13 cellular contexts compared by ENCODE assay signal in genomic region chr20:21322921-21323321, GRCh38. TPM values are rescaled to one million over a fixed set of nuclear protein-coding genes. Genes with fewer than 3 reads are reported as not detected.
DNase-seq lines count a peak whose midpoint lies in the region; ATAC-seq and TF ChIP-seq lines count a peak whose summit lies in the region.
"Had no signal": no experiment of that assay in that cellular context is flagged by ENCODE, and none has a peak within 500 bp of the region (broad histone marks: within the 10 kb centered on the region; RNA-seq: fewer than 3 reads in every experiment).

No MANE protein-coding gene starts in this region.

- no peaks in the 10 kb centered on the region for H3K27me3 Mint-ChIP-seq in natural killer cell (ENCODE audit: low read depth in 2 of 2)

- H3K27me3 ChIP-seq in MG63 (no peaks in the 10 kb centered on the region), mammary epithelial cell (ENCODE audit: insufficient read depth, low read length) (no peaks in the 10 kb centered on the region), lower lobe of right lung (ENCODE audit: low read depth) (no peaks in the 10 kb centered on the region)
- H3K27me3 ChIP-seq: cardiac muscle cell, esophagus squamous epithelium, right lobe of liver had no signal

- no TSS peak for BruUV-seq in mammary epithelial cell (replicated peaks; lab: Mats Ljungman, UMichigan)

- in situ Hi-C loops in mammary epithelial cell (cut with MboI; ENCODE audit: low sequenced_read_pairs in 2 of 2): loop anchor here in 1 of 2 donors (25.0 kb wide), 1 partner anchor 1286 kb away; no protein-coding TSS in a partner anchor

- H3K4me1 ChIP-seq in mammary epithelial cell (ENCODE audit: insufficient read depth, low read length): peaks cover 17% of the 10 kb centered on the region
- peaks cover 51% of the 10 kb centered on the region for H3K4me1 ChIP-seq in lower lobe of right lung

- dilution Hi-C loops in mammary epithelial cell (cut with HindIII; ENCODE audit: low sequenced_read_pairs): no loop called here

- intact Hi-C loops in mammary epithelial cell (cut with micrococcal nuclease): loop anchor here (1.0 kb wide), 1 partner anchor 8 kb away; no protein-coding TSS in a partner anchor
- intact Hi-C loops in natural killer cell (cut with micrococcal nuclease): no loop called here
- intact Hi-C loops in lower lobe of right lung (cut with DNase I): no loop called here

- peaks cover 72% of the 10 kb centered on the region in 2 donors for H3K4me1 Mint-ChIP-seq in natural killer cell

- peaks cover 11% of the 10 kb centered on the region for H4K20me1 ChIP-seq in mammary epithelial cell (ENCODE audit: insufficient read depth, low read length)

- H3K9me3 ChIP-seq in MG63: no peaks in the 10 kb centered on the region; the same call in 1 of the 2 replicates
- H3K9me3 ChIP-seq in mammary epithelial cell (replicated peaks; ENCODE audit: insufficient read depth, low read length): no peaks in the 10 kb centered on the region
- H3K9me3 ChIP-seq in lower lobe of right lung: peaks cover 23% of the 10 kb centered on the region
- H3K9me3 ChIP-seq: right lobe of liver had no signal

- H3K4me3 ChIP-seq in MG63 (no peak overlapping the region), mammary epithelial cell (replicated peaks in 1 of 3; ENCODE audit: insufficient read depth in 1 of 3, low read depth in 2 of 3, low read length in 3 of 3) (no peak overlapping the region), lower lobe of right lung (no peak overlapping the region)
- H3K4me3 ChIP-seq: cardiac muscle cell, esophagus squamous epithelium, GM12878, right lobe of liver had no signal

- H3K9me3 Mint-ChIP-seq in natural killer cell: no peaks in the 10 kb centered on the region

- no peaks in the 10 kb centered on the region for H3K36me3 Mint-ChIP-seq in natural killer cell

- peak in 2 of 3 donors; percentile 18 to 45 for ATAC-seq in natural killer cell
- ATAC-seq in GM18873 (IDR thresholded peaks at IDR 0.05; ENCODE audit: low FRiP score, unreplicated experiment): no peak
- ATAC-seq in lower lobe of right lung: no peak
- ATAC-seq: GM12878 had no signal

- WGBS in mammary epithelial cell (ENCODE audit: low coverage, missing lambda C conversion rate): 100% methylated on average over 3 of the region's 3 CpGs

- H3K27ac ChIP-seq in mammary epithelial cell (ENCODE audit: insufficient read depth, low read depth, low read length) (peak overlapping the region; percentile 40), lower lobe of right lung (no peak overlapping the region)
- H3K27ac ChIP-seq: cardiac muscle cell, esophagus squamous epithelium, right lobe of liver had no signal

- H3K36me3 ChIP-seq in MG63: no peaks in the 10 kb centered on the region; the same call in 1 of the 2 replicates
- H3K36me3 ChIP-seq in mammary epithelial cell (ENCODE audit: insufficient read depth, low read length): no peaks in the 10 kb centered on the region
- no peaks in the 10 kb centered on the region for H3K36me3 ChIP-seq in lower lobe of right lung
- H3K36me3 ChIP-seq: cardiac muscle cell, esophagus squamous epithelium, right lobe of liver had no signal

- H3K27ac Mint-ChIP-seq in natural killer cell: peak overlapping the region; percentile 1 to 57

- CTCF ChIA-PET in mammary epithelial cell (lab: Charles Lee; ENCODE audit: low non-redundant PET): no interaction called here

- H3K9ac ChIP-seq in mammary epithelial cell (ENCODE audit: insufficient read depth, low read length): no peak overlapping the region

- TF ChIP-seq CTCF in mammary epithelial cell (conservative IDR thresholded peaks at IDR 0.05 in 1 of 2, IDR thresholded peaks at IDR 0.05 in 1 of 2; ENCODE audit: extremely low read depth in 1 of 2, insufficient read depth in 1 of 2, low read depth in 1 of 2, low read length in 2 of 2) (no peak), natural killer cell (IDR thresholded peaks at IDR 0.05) (no peak), lower lobe of right lung (IDR thresholded peaks at IDR 0.05) (no peak)

- H3K79me2 ChIP-seq in mammary epithelial cell (ENCODE audit: insufficient read depth, low read length): peaks cover 98% of the 10 kb centered on the region

- no peak overlapping the region for H2AFZ ChIP-seq in mammary epithelial cell (ENCODE audit: low read depth, low read length)

- H3K4me2 ChIP-seq in mammary epithelial cell (ENCODE audit: insufficient read depth, low read depth, low read length): peak overlapping the region; percentile 8

- DNase-seq in DMS 273 (lab: John Stamatoyannopoulos, UW; ENCODE audit: unreplicated experiment) (peak; percentile 33), MG63 (peak; percentile 6), mammary epithelial cell (peak; percentile 7), natural killer cell (no peak), inferior parietal cortex (ENCODE audit: extremely low spot score) (no peak), lower lobe of right lung (no peak)
- DNase-seq: esophagus squamous epithelium, H9, right lobe of liver, T-helper 9 cell had no signal

- peak overlapping the region; percentile 5 for H3K4me3 Mint-ChIP-seq in natural killer cell
- H3K4me3 Mint-ChIP-seq: H9 had no signal

RNA-seq across cellular contexts. Expression of gene XRN2, which starts 19.8 kb away (rescaled TPM):
- total RNA-seq in MG63 (2014; rRNA removed; shearing (Covaris generic); ENCODE audit: low replicate concordance): 79.9 and 105 TPM in 2 replicates
- total RNA-seq in mammary epithelial cell: 10 to 100 TPM; 64.9 to 70.8 TPM
- 57.0 TPM for polyA plus RNA-seq in mammary epithelial cell
- polyA minus RNA-seq in mammary epithelial cell: 61.2 TPM
- total RNA-seq in natural killer cell: 10 to 100 TPM; 52.9 to 61.8 (median 57.4) TPM
- total RNA-seq in lower lobe of right lung: 62.1 TPM

Comparison
In these comparisons a context has a peak if more than half of its experiments do, and no peak if none do; other contexts are left out.
1. DNase-seq: peak in DMS 273 (single experiment), MG63 (single experiment) and mammary epithelial cell (single experiment); none in natural killer cell (single experiment), inferior parietal cortex (single experiment) and lower lobe of right lung (single experiment).
2. ATAC-seq: peak in natural killer cell (2 of 3); none in GM18873 (single experiment) and lower lobe of right lung (0 of 2).